In the genomic region with DNA sequence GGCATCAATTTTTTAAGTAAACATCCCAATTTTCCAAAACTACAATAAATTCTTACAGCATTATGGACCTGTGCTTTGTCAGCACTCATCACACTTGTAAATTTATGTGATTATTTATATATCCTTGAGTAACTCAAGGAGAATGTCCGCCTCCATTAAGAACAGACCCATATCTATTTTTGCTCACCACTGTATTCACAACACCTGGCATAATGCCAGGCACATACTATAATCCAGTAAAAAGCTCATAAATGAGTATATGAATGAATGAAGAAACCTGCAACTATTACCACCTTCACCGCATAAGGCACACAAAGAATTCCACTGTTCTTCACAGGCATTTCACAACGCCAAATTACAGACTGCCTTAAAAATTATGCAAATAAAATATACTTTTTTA, we compare ENCODE assay signal across 1 cellular context.
TF ChIP-seq lines count a peak whose summit lies in the region.

No MANE protein-coding gene starts in this region.

TF ChIP-seq in K562, 482 proteins besides CTCF, POLR2A, EP300 and RAD21 (continued from another document):
- TF ChIP-seq, protein P1, sequence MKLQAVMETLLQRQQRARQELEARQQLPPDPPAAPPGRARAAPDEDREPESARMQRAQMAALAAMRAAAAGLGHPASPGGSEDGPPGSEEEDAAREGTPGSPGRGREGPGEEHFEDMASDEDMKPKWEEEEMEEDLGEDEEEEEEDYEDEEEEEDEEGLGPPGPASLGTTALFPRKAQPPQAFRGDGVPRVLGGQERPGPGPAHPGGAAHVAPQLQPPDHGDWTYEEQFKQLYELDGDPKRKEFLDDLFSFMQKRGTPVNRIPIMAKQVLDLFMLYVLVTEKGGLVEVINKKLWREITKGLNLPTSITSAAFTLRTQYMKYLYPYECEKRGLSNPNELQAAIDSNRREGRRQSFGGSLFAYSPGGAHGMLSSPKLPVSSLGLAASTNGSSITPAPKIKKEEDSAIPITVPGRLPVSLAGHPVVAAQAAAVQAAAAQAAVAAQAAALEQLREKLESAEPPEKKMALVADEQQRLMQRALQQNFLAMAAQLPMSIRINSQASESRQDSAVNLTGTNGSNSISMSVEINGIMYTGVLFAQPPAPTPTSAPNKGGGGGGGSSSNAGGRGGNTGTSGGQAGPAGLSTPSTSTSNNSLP (IDR thresholded peaks at IDR 0.05; ENCODE audit: borderline replicate concordance, low read depth, low read length): no peak
